Comparison of ENCODE assay signal across 8 cellular contexts in the genomic region with DNA sequence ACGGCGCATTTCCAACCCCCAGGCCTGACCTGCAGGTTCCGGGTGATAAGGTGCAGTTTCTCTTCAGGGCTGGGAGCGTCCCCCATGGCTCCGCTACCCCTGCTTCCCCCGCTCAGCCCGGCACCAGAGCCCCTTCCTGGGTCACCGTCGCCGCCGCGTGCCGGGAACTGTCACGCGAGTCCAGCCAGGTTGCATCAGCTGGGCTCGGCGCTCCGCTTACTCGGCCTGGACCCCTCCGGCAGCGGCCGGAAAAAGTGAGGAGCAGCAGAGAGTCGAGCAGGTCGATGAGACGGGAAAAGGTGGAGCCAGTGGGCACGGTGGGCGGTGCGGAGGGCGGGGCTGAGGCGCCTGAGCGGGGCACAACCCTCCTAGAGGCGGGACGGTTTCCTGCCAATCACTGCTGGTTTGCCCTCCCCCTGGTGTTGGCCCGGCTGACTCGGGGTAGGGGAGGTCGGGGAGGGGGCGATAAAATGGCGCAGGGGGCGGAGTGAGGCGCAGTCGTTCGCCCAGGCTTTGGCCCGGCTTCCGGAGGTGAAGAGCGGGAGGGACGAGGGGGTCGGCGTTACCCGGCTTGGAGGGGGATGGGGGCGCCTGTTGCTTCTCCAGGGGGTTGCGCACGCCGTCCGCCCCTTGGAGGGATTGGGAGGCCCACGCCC. TPM values are rescaled to one million over a fixed set of nuclear protein-coding genes. Genes with fewer than 3 reads are reported as not detected.
DNase-seq lines count a peak whose midpoint lies in the region; ATAC-seq and TF ChIP-seq lines count a peak whose summit lies in the region.

A gene (plus strand): TSS at position 495 of the 656 bp plus-strand sequence. CDS start 8,447 bp downstream, outside the sequence.
A gene (minus strand): TSS at position 200 of the 656 bp plus-strand sequence. CDS start 114 bp downstream, at position 86.

- H3K4me2 ChIP-seq in SK-N-SH = peak within 1 kb of the TSS; percentile 92

- H2AFZ ChIP-seq in SK-N-SH (ENCODE audit: low read depth) = peak within 1 kb of the TSS; percentile 73

- POLR2A ChIA-PET in SK-N-SH (lab: Yijun Ruan, JAX) = interaction anchor here (1.3 kb wide), 1 partner anchor 42 kb away, joined by 3 read pairs; no protein-coding TSS in a partner anchor

- TF ChIP-seq RAD21 in SK-N-SH (IDR thresholded peaks at IDR 0.05; ENCODE audit: low read length) = no peak

- ATAC-seq in HG02571 (IDR thresholded peaks at IDR 0.05; ENCODE audit: unreplicated experiment) = peak; percentile 80

- no peak for TF ChIP-seq CTCF in SK-N-SH (IDR thresholded peaks at IDR 0.05)
- no peak for TF ChIP-seq CTCF in suprapubic skin (IDR thresholded peaks at IDR 0.05)

- H3K36me3 ChIP-seq in SK-N-SH (replicated peaks in 1 of 2; ENCODE audit: control insufficient read depth in 1 of 2, insufficient read depth in 2 of 2, low read length in 1 of 2) (peaks cover 0 to 27% of the 10 kb centered on the region in 2 experiments), suprapubic skin (no peaks in the 10 kb centered on the region)

- H3K27ac ChIP-seq in SK-N-SH (ENCODE audit: low read depth in 2 of 2, low read length in 1 of 2) = peak within 1 kb of the TSS; percentile 91 to 93
- peak within 1 kb of the TSS; percentile 89 for H3K27ac ChIP-seq in suprapubic skin

- H3F3A ChIP-seq in SK-N-SH (replicated peaks; ENCODE audit: insufficient read depth) = no peaks in the 10 kb centered on the region

- peaks cover 9 to 10% of the 10 kb centered on the region in 2 experiments; a peak in 2 of 4 replicates for H3K4me1 ChIP-seq in SK-N-SH (ENCODE audit: control insufficient read depth in 1 of 2, insufficient read depth in 2 of 2, low read depth in 1 of 2, low read length in 1 of 2)
- peaks cover 39% of the 10 kb centered on the region for H3K4me1 ChIP-seq in suprapubic skin

- H3K79me2 ChIP-seq in SK-N-SH (ENCODE audit: insufficient read depth) = peaks cover 91% of the 10 kb centered on the region

- H3K9me2 ChIP-seq in SK-N-SH = no peaks in the 10 kb centered on the region

- TF ChIP-seq EP300 in SK-N-SH (IDR thresholded peaks at IDR 0.05; ENCODE audit: borderline replicate concordance in 1 of 2, low read depth in 1 of 2, low read length in 1 of 2) (peak; percentile 53 to 56; a peak in 2 of 4 replicates), suprapubic skin (IDR thresholded peaks at IDR 0.05) (no peak)

- H3K4me3 ChIP-seq in SK-N-SH (ENCODE audit: low read depth in 2 of 2, low read length in 1 of 2) (peak within 1 kb of the TSS; percentile 78 to 98), suprapubic skin (peak within 1 kb of the TSS; percentile 83)

- H3K9ac ChIP-seq in SK-N-SH = peak within 1 kb of the TSS; percentile 98

- H3K9me3 ChIP-seq in SK-N-SH = no peaks in the 10 kb centered on the region
- no peaks in the 10 kb centered on the region for H3K9me3 ChIP-seq in suprapubic skin

- H3K27me3 ChIP-seq in SK-N-SH (ENCODE audit: insufficient read depth) = no peaks in the 10 kb centered on the region
- no peaks in the 10 kb centered on the region for H3K27me3 ChIP-seq in suprapubic skin

- peak; percentile 57 to 68 for TF ChIP-seq POLR2A in suprapubic skin (IDR thresholded peaks at IDR 0.05)

- 0% methylated on average over 4 of the region's 55 CpGs for WGBS in SK-N-SH (ENCODE audit: low lambda C conversion rate)
- WGBS in suprapubic skin = 0% methylated on average over 2 of the region's 55 CpGs

- DNase-seq in GM04504 (ENCODE audit: low read depth) = peak; percentile 98
- DNase-seq in NCI-H1048 (lab: John Stamatoyannopoulos, UW) = peak; percentile 95
- DNase-seq in SK-N-SH = peak; percentile 99
- peak; percentile 100 for DNase-seq in activated naive CD4-positive, alpha-beta T cell treated with anti-CD3 and anti-CD28 coated beads, Interleukin-2, amount 50 U/mL, for 16 hours
- peak; percentile 98 for DNase-seq in germinal center (ENCODE audit: low spot score)
- peak; percentile 73 to 100 (median 99) for DNase-seq in nucleus accumbens (lab: John Stamatoyannopoulos, UW)
- peak; percentile 99 to 100 for DNase-seq in suprapubic skin (ENCODE audit: low spot score in 2 of 2)

- H4K20me1 ChIP-seq in SK-N-SH (ENCODE audit: insufficient read depth) = peaks cover 29% of the 10 kb centered on the region

- CTCF ChIA-PET in SK-N-SH (lab: Yijun Ruan, JAX) = interaction anchor here (1.0 to 2.0 kb wide), 7 partner anchors 12 to 105 kb away, joined by 3 to 9 read pairs (median 4); no protein-coding TSS in a partner anchor

TF ChIP-seq in SK-N-SH, 30 proteins besides CTCF, POLR2A, EP300 and RAD21 (continues in another document):
- TF ChIP-seq MXI1 (IDR thresholded peaks at IDR 0.05; ENCODE audit: low read depth, low read length) (peak; percentile 100), FOXM1 (IDR thresholded peaks at IDR 0.05; ENCODE audit: low read depth) (no peak), POLR2AphosphoS5 (IDR thresholded peaks at IDR 0.05; ENCODE audit: low read depth, low read length) (no peak; the same call in 1 of the 2 replicates), TEAD4 (IDR thresholded peaks at IDR 0.05; ENCODE audit: borderline replicate concordance, insufficient read depth) (no peak), NFIC (IDR thresholded peaks at IDR 0.05; ENCODE audit: borderline replicate concordance) (no peak; the same call in 1 of the 2 replicates), CHD2 (IDR thresholded peaks at IDR 0.05; ENCODE audit: low read length, partially characterized antibody) (peak; percentile 87), TAF1 (IDR thresholded peaks at IDR 0.05; ENCODE audit: borderline replicate concordance, low read depth, low read length) (peak; percentile 82), JUND (IDR thresholded peaks at IDR 0.05) (no peak), SIN3A (IDR thresholded peaks at IDR 0.05; ENCODE audit: borderline replicate concordance, low read depth, low read length) (peak; percentile 100), NRF1 (IDR thresholded peaks at IDR 0.05; ENCODE audit: low read depth, low read length) (peak; percentile 48; the same call in 1 of the 2 replicates), RFX5 (IDR thresholded peaks at IDR 0.05; ENCODE audit: low read length) (no peak)
- TF ChIP-seq, protein P1, sequence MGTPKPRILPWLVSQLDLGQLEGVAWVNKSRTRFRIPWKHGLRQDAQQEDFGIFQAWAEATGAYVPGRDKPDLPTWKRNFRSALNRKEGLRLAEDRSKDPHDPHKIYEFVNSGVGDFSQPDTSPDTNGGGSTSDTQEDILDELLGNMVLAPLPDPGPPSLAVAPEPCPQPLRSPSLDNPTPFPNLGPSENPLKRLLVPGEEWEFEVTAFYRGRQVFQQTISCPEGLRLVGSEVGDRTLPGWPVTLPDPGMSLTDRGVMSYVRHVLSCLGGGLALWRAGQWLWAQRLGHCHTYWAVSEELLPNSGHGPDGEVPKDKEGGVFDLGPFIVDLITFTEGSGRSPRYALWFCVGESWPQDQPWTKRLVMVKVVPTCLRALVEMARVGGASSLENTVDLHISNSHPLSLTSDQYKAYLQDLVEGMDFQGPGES (IDR thresholded peaks at IDR 0.05; ENCODE audit: low read depth, low read length) = no peak
- TF ChIP-seq, protein P2, sequence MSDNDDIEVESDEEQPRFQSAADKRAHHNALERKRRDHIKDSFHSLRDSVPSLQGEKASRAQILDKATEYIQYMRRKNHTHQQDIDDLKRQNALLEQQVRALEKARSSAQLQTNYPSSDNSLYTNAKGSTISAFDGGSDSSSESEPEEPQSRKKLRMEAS (IDR thresholded peaks at IDR 0.05; ENCODE audit: low read depth) = peak; percentile 100
- TF ChIP-seq, protein P3, sequence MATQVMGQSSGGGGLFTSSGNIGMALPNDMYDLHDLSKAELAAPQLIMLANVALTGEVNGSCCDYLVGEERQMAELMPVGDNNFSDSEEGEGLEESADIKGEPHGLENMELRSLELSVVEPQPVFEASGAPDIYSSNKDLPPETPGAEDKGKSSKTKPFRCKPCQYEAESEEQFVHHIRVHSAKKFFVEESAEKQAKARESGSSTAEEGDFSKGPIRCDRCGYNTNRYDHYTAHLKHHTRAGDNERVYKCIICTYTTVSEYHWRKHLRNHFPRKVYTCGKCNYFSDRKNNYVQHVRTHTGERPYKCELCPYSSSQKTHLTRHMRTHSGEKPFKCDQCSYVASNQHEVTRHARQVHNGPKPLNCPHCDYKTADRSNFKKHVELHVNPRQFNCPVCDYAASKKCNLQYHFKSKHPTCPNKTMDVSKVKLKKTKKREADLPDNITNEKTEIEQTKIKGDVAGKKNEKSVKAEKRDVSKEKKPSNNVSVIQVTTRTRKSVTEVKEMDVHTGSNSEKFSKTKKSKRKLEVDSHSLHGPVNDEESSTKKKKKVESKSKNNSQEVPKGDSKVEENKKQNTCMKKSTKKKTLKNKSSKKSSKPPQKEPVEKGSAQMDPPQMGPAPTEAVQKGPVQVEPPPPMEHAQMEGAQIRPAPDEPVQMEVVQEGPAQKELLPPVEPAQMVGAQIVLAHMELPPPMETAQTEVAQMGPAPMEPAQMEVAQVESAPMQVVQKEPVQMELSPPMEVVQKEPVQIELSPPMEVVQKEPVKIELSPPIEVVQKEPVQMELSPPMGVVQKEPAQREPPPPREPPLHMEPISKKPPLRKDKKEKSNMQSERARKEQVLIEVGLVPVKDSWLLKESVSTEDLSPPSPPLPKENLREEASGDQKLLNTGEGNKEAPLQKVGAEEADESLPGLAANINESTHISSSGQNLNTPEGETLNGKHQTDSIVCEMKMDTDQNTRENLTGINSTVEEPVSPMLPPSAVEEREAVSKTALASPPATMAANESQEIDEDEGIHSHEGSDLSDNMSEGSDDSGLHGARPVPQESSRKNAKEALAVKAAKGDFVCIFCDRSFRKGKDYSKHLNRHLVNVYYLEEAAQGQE (IDR thresholded peaks at IDR 0.05; ENCODE audit: low read depth, low read length) = peak; percentile 81

RNA-seq across cellular contexts. Expression of the first gene that starts in this region (rescaled TPM):
- 13.2 and 19.2 TPM in 2 replicates for polyA plus RNA-seq in SK-N-SH (2012; rRNA removed)
- 16.3 and 16.6 TPM in 2 replicates for polyA plus RNA-seq in SK-N-SH (2012; cell fraction: cytosol; rRNA removed)
- 23.7 and 53.3 TPM in 2 replicates for polyA plus RNA-seq in SK-N-SH (2012; cell fraction: nucleus; rRNA removed)
- 10 to 100 TPM in 2 of 4 donors, 1 to 10 TPM in 2; 8.8 to 39.7 (median 18.1) TPM for total RNA-seq in suprapubic skin

RNA-seq across cellular contexts. Expression of the second gene that starts in this region (rescaled TPM):
- 31.9 and 46.3 TPM in 2 replicates for polyA plus RNA-seq in SK-N-SH (2012; rRNA removed)
- 41.7 and 41.8 TPM in 2 replicates for polyA plus RNA-seq in SK-N-SH (2012; cell fraction: cytosol; rRNA removed)
- polyA plus RNA-seq in SK-N-SH (2012; cell fraction: nucleus; rRNA removed) = 65.5 and 101 TPM in 2 replicates
- total RNA-seq in suprapubic skin = 10 to 100 TPM; 47.1 to 68.1 (median 50.7) TPM

Comparison
In these comparisons a context has a peak if more than half of its experiments do, and no peak if none do; other contexts are left out.
1. Peak in every context shown above with its lines: DNase-seq, ATAC-seq, H3K4me3 ChIP-seq and H3K27ac ChIP-seq.